In genomic region chr1:77282866-77283539, GRCh38 we compare ENCODE assay signal across 2 cellular contexts.
TF ChIP-seq lines count a peak whose summit lies in the region.

No MANE protein-coding gene starts in this region.

TF ChIP-seq in HEK293, 187 proteins besides CTCF, POLR2A, EP300 and RAD21 (continued from another document):
- TF ChIP-seq ZNF221 (tag by site-specific recombination; IDR thresholded peaks at IDR 0.05; ENCODE audit: borderline replicate concordance) (no peak), SP2 (tag by site-specific recombination; IDR thresholded peaks at IDR 0.05) (no peak), ZNF324 (tag by site-specific recombination; IDR thresholded peaks at IDR 0.05) (no peak), PRDM1 (tag by site-specific recombination; IDR thresholded peaks at IDR 0.05) (no peak), ZNF280D (tag by site-specific recombination; IDR thresholded peaks at IDR 0.05) (no peak), ZNF48 (tag by site-specific recombination; IDR thresholded peaks at IDR 0.05) (no peak), ZNF280C (tag by site-specific recombination; IDR thresholded peaks at IDR 0.05) (no peak), ZBTB8A (tag by site-specific recombination; IDR thresholded peaks at IDR 0.05) (no peak), ZNF391 (tag by site-specific recombination; IDR thresholded peaks at IDR 0.05; ENCODE audit: borderline replicate concordance, low read depth) (no peak)
TF ChIP-seq in HEK293: peak in this region for 5.

TF ChIP-seq in WTC11, 78 proteins besides CTCF, POLR2A, EP300 and RAD21 (continued from another document):
- TF ChIP-seq ATF6 (CRISPR knock-in tag; IDR thresholded peaks at IDR 0.05) (no peak), TCF7 (CRISPR knock-in tag; IDR thresholded peaks at IDR 0.05; ENCODE audit: low read depth) (no peak), SP1 (CRISPR knock-in tag; conservative IDR thresholded peaks at IDR 0.05) (peak; percentile 14; the same call in 1 of the 2 replicates), ETV6 (CRISPR knock-in tag; IDR thresholded peaks at IDR 0.05) (0 out of 2 replicates have a peak, but pooled peaks have one; percentile 19), ZNF219 (CRISPR knock-in tag; IDR thresholded peaks at IDR 0.05; ENCODE audit: borderline replicate concordance) (no peak), NFE2L1 (CRISPR knock-in tag; IDR thresholded peaks at IDR 0.05) (peak; percentile 37; the same call in 1 of the 2 replicates), ERG (CRISPR knock-in tag; IDR thresholded peaks at IDR 0.05) (no peak), NR2C2 (CRISPR knock-in tag; IDR thresholded peaks at IDR 0.05) (no peak), ZNF232 (CRISPR knock-in tag; IDR thresholded peaks at IDR 0.05) (no peak), ZBTB43 (CRISPR knock-in tag; IDR thresholded peaks at IDR 0.05) (peak; percentile 62; the same call in 1 of the 2 replicates), ZNF512 (CRISPR knock-in tag; IDR thresholded peaks at IDR 0.05; ENCODE audit: borderline replicate concordance) (no peak), CBFB (CRISPR knock-in tag; IDR thresholded peaks at IDR 0.05; ENCODE audit: low read depth) (no peak), USF1 (CRISPR knock-in tag; IDR thresholded peaks at IDR 0.05) (0 out of 2 replicates have a peak, but pooled peaks have one; percentile 5), ZNF396 (CRISPR knock-in tag; IDR thresholded peaks at IDR 0.05; ENCODE audit: borderline replicate concordance) (no peak), NR3C1 (CRISPR knock-in tag; conservative IDR thresholded peaks at IDR 0.05; ENCODE audit: low read depth) (no peak), FOXP1 (CRISPR knock-in tag; IDR thresholded peaks at IDR 0.05; ENCODE audit: borderline replicate concordance) (peak; percentile 32; the same call in 1 of the 2 replicates)
TF ChIP-seq in WTC11: peak in this region for 7.
